ENCODE assay signal across 19 cellular contexts in genomic region chr14:99327050-99327449, GRCh38. TPM values are rescaled to one million over a fixed set of nuclear protein-coding genes. Genes with fewer than 3 reads are reported as not detected.
DNase-seq lines count a peak whose midpoint lies in the region; ATAC-seq and TF ChIP-seq lines count a peak whose summit lies in the region.
"Had no signal": no experiment of that assay in that cellular context is flagged by ENCODE, and none has a peak within 500 bp of the region (broad histone marks: within the 10 kb centered on the region; RNA-seq: fewer than 3 reads in every experiment).

No MANE protein-coding gene starts in this region.

- ATAC-seq in SK-N-SH treated with all-trans-retinoic acid at 6 μM for 48 hours (peak; percentile 24; the same call in 1 of the 3 replicates), HG02678 (IDR thresholded peaks at IDR 0.05; ENCODE audit: unreplicated experiment) (no peak)
- ATAC-seq: heart left ventricle; naive thymus-derived CD8-positive, alpha-beta T cell; stimulated activated naive CD8-positive, alpha-beta T cell treated with anti-CD3 and anti-CD28 coated beads, Interleukin-15, Interleukin-2, amounts not matched to agents 100 U/mL and 50 U/mL, for 24 hours had no signal

- H3K4me3 Mint-ChIP-seq in mesothelial cell of epicardium (no peak overlapping the region), Caco-2 (ENCODE audit: unreplicated experiment) (no peak overlapping the region)
- H3K4me3 Mint-ChIP-seq: activated CD4-positive, alpha-beta memory T cell treated with anti-CD3 and anti-CD28 coated beads for 36 hours; CD4-positive, CD25-positive, alpha-beta regulatory T cell; naive thymus-derived CD8-positive, alpha-beta T cell had no signal

- peak; percentile 2 for DNase-seq in stimulated activated CD4-positive, alpha-beta T cell treated with anti-CD3 and anti-CD28 coated beads, Interleukin-4, amount 100 ng/mL, for 24 hours
- DNase-seq in stimulated activated CD4-positive, alpha-beta T cell treated with anti-CD3 and anti-CD28 coated beads, Interleukin-4, amount 100 ng/mL, for 1 hour: no peak
- DNase-seq in mesothelial cell of epicardium (ENCODE audit: low spot score in 2 of 2, unreplicated experiment in 2 of 2) (no peak), DMS 273 treated with DMSO at 0.1 percent for 48 hours (lab: John Stamatoyannopoulos, UW) (no peak), Caco-2 (no peak), NCI-H2227 (lab: John Stamatoyannopoulos, UW; ENCODE audit: unreplicated experiment) (no peak)
- DNase-seq: activated CD4-positive, alpha-beta memory T cell treated with anti-CD3 and anti-CD28 coated beads for 36 hours; CD4-positive, CD25-positive, alpha-beta regulatory T cell; heart left ventricle; KBM-7; NCI-H1105; NCI-H2171; stimulated activated CD4-positive, alpha-beta T cell treated with anti-CD3 and anti-CD28 coated beads, Interleukin-15, amount 100 ng/mL, for 24 hours; stimulated activated naive CD8-positive, alpha-beta T cell treated with anti-CD3 and anti-CD28 coated beads, Interleukin-15, Interleukin-2, amounts not matched to agents 100 U/mL and 50 U/mL, for 24 hours; upper lobe of left lung had no signal

- BruUV-seq in Caco-2 (replicated peaks; lab: Mats Ljungman, UMichigan): no TSS peak

- intact Hi-C loops in Caco-2 (cut with micrococcal nuclease; ENCODE audit: unreplicated experiment): no loop called here

- H3K36me3 Mint-ChIP-seq in mesothelial cell of epicardium: no peaks in the 10 kb centered on the region
- H3K36me3 Mint-ChIP-seq in Caco-2 (ENCODE audit: insufficient read depth, unreplicated experiment): peaks cover 5% of the 10 kb centered on the region
- H3K36me3 Mint-ChIP-seq: activated CD4-positive, alpha-beta memory T cell treated with anti-CD3 and anti-CD28 coated beads for 36 hours; CD4-positive, CD25-positive, alpha-beta regulatory T cell; naive thymus-derived CD8-positive, alpha-beta T cell had no signal

- no peak overlapping the region for H3K4me3 ChIP-seq in Caco-2 (ENCODE audit: low read depth, low read length)
- H3K4me3 ChIP-seq: breast epithelium, heart left ventricle, upper lobe of left lung had no signal

- peak overlapping the region; percentile 94 for H3K27ac Mint-ChIP-seq in mesothelial cell of epicardium
- no peak overlapping the region for H3K27ac Mint-ChIP-seq in Caco-2 (ENCODE audit: unreplicated experiment)
- H3K27ac Mint-ChIP-seq: activated CD4-positive, alpha-beta memory T cell treated with anti-CD3 and anti-CD28 coated beads for 36 hours; CD4-positive, CD25-positive, alpha-beta regulatory T cell; naive thymus-derived CD8-positive, alpha-beta T cell had no signal

- H3K4me1 ChIP-seq in Caco-2: peaks cover 15% of the 10 kb centered on the region
- H3K4me1 ChIP-seq: breast epithelium, upper lobe of left lung had no signal

- CTCF ChIA-PET in Caco-2 (lab: Charles Lee): no interaction called here

- POLR2A ChIA-PET in Caco-2 (lab: Charles Lee): no interaction called here

- no peak for TF ChIP-seq CTCF in mesothelial cell of epicardium (IDR thresholded peaks at IDR 0.05; ENCODE audit: unreplicated experiment)
- TF ChIP-seq CTCF in Caco-2 (IDR thresholded peaks at IDR 0.05; ENCODE audit: insufficient read depth in 1 of 2, low read depth in 1 of 2, low read length in 1 of 2, severe bottlenecking in 1 of 2, unreplicated experiment in 1 of 2): peak in 1 of 2 experiments; percentile 12

- no peaks in the 10 kb centered on the region for H3K36me3 ChIP-seq in Caco-2 (ENCODE audit: control insufficient read depth, insufficient read depth, low read length)
- H3K36me3 ChIP-seq: breast epithelium, heart left ventricle, upper lobe of left lung had no signal

- H3K9me3 Mint-ChIP-seq in mesothelial cell of epicardium (no peaks in the 10 kb centered on the region), Caco-2 (ENCODE audit: unreplicated experiment) (no peaks in the 10 kb centered on the region)
- H3K9me3 Mint-ChIP-seq: activated CD4-positive, alpha-beta memory T cell treated with anti-CD3 and anti-CD28 coated beads for 36 hours; CD4-positive, CD25-positive, alpha-beta regulatory T cell; naive thymus-derived CD8-positive, alpha-beta T cell had no signal

- peaks cover 33% of the 10 kb centered on the region for H3K4me1 Mint-ChIP-seq in mesothelial cell of epicardium
- peaks cover 6% of the 10 kb centered on the region for H3K4me1 Mint-ChIP-seq in Caco-2 (ENCODE audit: low read depth, unreplicated experiment)
- H3K4me1 Mint-ChIP-seq: CD4-positive, CD25-positive, alpha-beta regulatory T cell; naive thymus-derived CD8-positive, alpha-beta T cell had no signal

- H3K27me3 ChIP-seq in Caco-2 (replicated peaks; ENCODE audit: control insufficient read depth, insufficient read depth, low read length): no peaks in the 10 kb centered on the region
- H3K27me3 ChIP-seq: upper lobe of left lung had no signal

- H3K27me3 Mint-ChIP-seq in mesothelial cell of epicardium (ENCODE audit: low read depth): no peaks in the 10 kb centered on the region
- H3K27me3 Mint-ChIP-seq in Caco-2 (ENCODE audit: insufficient read depth, unreplicated experiment): no peaks in the 10 kb centered on the region

- H3K9me3 ChIP-seq in Caco-2: no peaks in the 10 kb centered on the region
- H3K9me3 ChIP-seq: breast epithelium, heart left ventricle, upper lobe of left lung had no signal

TF ChIP-seq in SK-N-SH treated with all-trans-retinoic acid at 6 μM for 48 hours, 23 proteins besides CTCF, POLR2A, EP300 and RAD21 (continues in another document):
- TF ChIP-seq, protein P1, sequence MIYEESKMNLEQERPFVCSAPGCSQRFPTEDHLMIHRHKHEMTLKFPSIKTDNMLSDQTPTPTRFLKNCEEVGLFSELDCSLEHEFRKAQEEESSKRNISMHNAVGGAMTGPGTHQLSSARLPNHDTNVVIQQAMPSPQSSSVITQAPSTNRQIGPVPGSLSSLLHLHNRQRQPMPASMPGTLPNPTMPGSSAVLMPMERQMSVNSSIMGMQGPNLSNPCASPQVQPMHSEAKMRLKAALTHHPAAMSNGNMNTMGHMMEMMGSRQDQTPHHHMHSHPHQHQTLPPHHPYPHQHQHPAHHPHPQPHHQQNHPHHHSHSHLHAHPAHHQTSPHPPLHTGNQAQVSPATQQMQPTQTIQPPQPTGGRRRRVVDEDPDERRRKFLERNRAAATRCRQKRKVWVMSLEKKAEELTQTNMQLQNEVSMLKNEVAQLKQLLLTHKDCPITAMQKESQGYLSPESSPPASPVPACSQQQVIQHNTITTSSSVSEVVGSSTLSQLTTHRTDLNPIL (CRISPR knock-in tag; IDR thresholded peaks at IDR 0.05; ENCODE audit: low read depth): no peak
- TF ChIP-seq ZNF70 (CRISPR knock-in tag; IDR thresholded peaks at IDR 0.05) (no peak), ZC3H10 (CRISPR knock-in tag; IDR thresholded peaks at IDR 0.05) (no peak), PPARA (CRISPR knock-in tag; IDR thresholded peaks at IDR 0.05; ENCODE audit: borderline replicate concordance) (no peak), SNAI2 (CRISPR knock-in tag; IDR thresholded peaks at IDR 0.05) (no peak), BACH2 (CRISPR knock-in tag; IDR thresholded peaks at IDR 0.05; ENCODE audit: borderline replicate concordance) (no peak), ZNF8 (CRISPR knock-in tag; IDR thresholded peaks at IDR 0.05) (no peak), POU6F1 (CRISPR knock-in tag; IDR thresholded peaks at IDR 0.05; ENCODE audit: borderline replicate concordance, low read depth) (no peak), CSRNP3 (CRISPR knock-in tag; IDR thresholded peaks at IDR 0.05) (no peak), ZFP30 (CRISPR knock-in tag; IDR thresholded peaks at IDR 0.05) (no peak), ESRRG (CRISPR knock-in tag; IDR thresholded peaks at IDR 0.05) (no peak)

RNA-seq across cellular contexts. Expression of gene BCL11B, which starts 55.1 kb away (rescaled TPM):
- total RNA-seq in mesothelial cell of epicardium (11.6 to 12.3 TPM (median 11.8 TPM) in 3 replicates), Caco-2 (2022) (0.05 TPM in 1 of 2 replicates, not detected in the other)

Comparison
In these comparisons a context has a peak if more than half of its experiments do, and no peak if none do; other contexts are left out.
1. RNA of gene BCL11B, which starts 55.1 kb away (total RNA-seq): 11.6 to 12.3 TPM in mesothelial cell of epicardium; 0.05 TPM in Caco-2; every median in the first group is over 10 times any median in the second.